In genomic region chr19:43502419-43502976, GRCh38 we compare ENCODE assay signal across 12 cellular contexts. TPM values are rescaled to one million over a fixed set of nuclear protein-coding genes. Genes with fewer than 3 reads are reported as not detected.
A peak's percentile ranks its signal among the peaks of the same experiment; 100 is the strongest.
DNase-seq lines count a peak whose midpoint lies in the region; ATAC-seq, FAIRE-seq and TF ChIP-seq lines count a peak whose summit lies in the region.
"Had no signal": no experiment of that assay in that cellular context is flagged by ENCODE, and none has a peak within 500 bp of the region (broad histone marks: within the 10 kb centered on the region; RNA-seq: fewer than 3 reads in every experiment).

No MANE protein-coding gene starts in this region.

- intact Hi-C loops in uterus (cut with DNase I; ENCODE audit: low total_unique reads), result no loop called here

- H4K20me1 ChIP-seq in BLaER1, result 0 out of 2 replicates have a peak, but pooled peaks cover 5% of the 10 kb centered on the region
- no peaks in the 10 kb centered on the region for H4K20me1 ChIP-seq in GM23338 (replicated peaks; ENCODE audit: insufficient read depth)

- peaks cover 22% of the 10 kb centered on the region for H3K36me3 ChIP-seq in BLaER1
- H3K36me3 ChIP-seq in GM23338 (ENCODE audit: insufficient read depth), result no peaks in the 10 kb centered on the region
- H3K36me3 ChIP-seq in liver (ENCODE audit: control insufficient read depth in 4 of 4, insufficient read depth in 3 of 4, low read depth in 1 of 4, low read length in 3 of 4), result no peaks in the 10 kb centered on the region
- H3K36me3 ChIP-seq in uterus, result no peaks in the 10 kb centered on the region

- H3K27me3 Mint-ChIP-seq in GM23338 (ENCODE audit: insufficient read depth, low read depth, poor library complexity), result peaks cover 33% of the 10 kb centered on the region
- H3K27me3 Mint-ChIP-seq in activated naive CD8-positive, alpha-beta T cell treated with anti-CD3 and anti-CD28 coated beads, Interleukin-2, amount 50 U/mL, for 24 hours, result no peaks in the 10 kb centered on the region

- DNase-seq in GM23338 (ENCODE audit: low spot score), result no peak
- DNase-seq in activated naive CD8-positive, alpha-beta T cell treated with anti-CD3 and anti-CD28 coated beads, Interleukin-2, amount 50 U/mL, for 24 hours, result no peak
- no peak for DNase-seq in uterus
- DNase-seq in SW480 (ENCODE audit: low spot score), result no peak
- DNase-seq in GM12892 (ENCODE audit: insufficient read length), result no peak
- DNase-seq: NCI-H1694; NK-92 treated with Interleukin-12 subunit alpha and Interleukin-12 subunit beta, amount 100 ng/mL, for 24 hours; stimulated activated CD4-positive, alpha-beta T cell treated with anti-CD3 and anti-CD28 coated beads, Interleukin-15, amount 100 ng/mL, for 24 hours had no signal

- 0 out of 2 replicates have a peak, but pooled peaks cover 5% of the 10 kb centered on the region for H3F3A ChIP-seq in GM23338 (replicated peaks; ENCODE audit: low read depth)

- TF ChIP-seq RAD21 in liver (IDR thresholded peaks at IDR 0.05), result no peak

- H3K36me3 Mint-ChIP-seq in GM23338 (ENCODE audit: low read depth), result no peaks in the 10 kb centered on the region; the same call in 2 of the 3 replicates
- peaks cover 5% of the 10 kb centered on the region for H3K36me3 Mint-ChIP-seq in activated naive CD8-positive, alpha-beta T cell treated with anti-CD3 and anti-CD28 coated beads, Interleukin-2, amount 50 U/mL, for 24 hours (ENCODE audit: low read depth)

- H3K4me3 Mint-ChIP-seq in GM23338, result peak overlapping the region; percentile 95
- H3K4me3 Mint-ChIP-seq in activated naive CD8-positive, alpha-beta T cell treated with anti-CD3 and anti-CD28 coated beads, Interleukin-2, amount 50 U/mL, for 24 hours, result peak overlapping the region; percentile 91

- H3K9me2 ChIP-seq in GM23338 (ENCODE audit: insufficient read depth), result no peaks in the 10 kb centered on the region

- H3K27me3 ChIP-seq in BLaER1 (no peaks in the 10 kb centered on the region), GM23338 (ENCODE audit: insufficient read depth) (peaks cover 23% of the 10 kb centered on the region), liver (ENCODE audit: control insufficient read depth in 4 of 4, insufficient read depth in 4 of 4, low read length in 3 of 4) (no peaks in the 10 kb centered on the region), uterus (no peaks in the 10 kb centered on the region)

- no peak for FAIRE-seq in GM12892 (lab: Jason Lieb, UNC)
- FAIRE-seq: endometrium had no signal

- TF ChIP-seq CTCF in GM23338 (conservative IDR thresholded peaks at IDR 0.05; ENCODE audit: low read depth in 2 of 2), result 0 out of 4 replicates have a peak, but pooled peaks of 1 of the 2 experiments have one; percentile 8
- no peak for TF ChIP-seq CTCF in liver (IDR thresholded peaks at IDR 0.05; ENCODE audit: low read depth, low read length, missing input control)
- TF ChIP-seq CTCF in uterus (IDR thresholded peaks at IDR 0.05), result no peak

- 90% methylated on average over 23 of the region's 23 CpGs for WGBS in liver

- H3K9ac ChIP-seq in BLaER1 (peak overlapping the region; percentile 89; the same call in 1 of the 2 replicates), liver (ENCODE audit: low read depth in 1 of 2, low read length in 2 of 2) (peak overlapping the region in 1 of 2 donors; percentile 62)

- H3K4me2 ChIP-seq in BLaER1, result peak overlapping the region; percentile 96
- H3K4me2 ChIP-seq in GM23338, result peak overlapping the region; percentile 99

- ATAC-seq in GM23338 (no peak), GM19023 (IDR thresholded peaks at IDR 0.05; ENCODE audit: unreplicated experiment) (no peak)
- no peak for ATAC-seq in activated naive CD8-positive, alpha-beta T cell treated with anti-CD3 and anti-CD28 coated beads, Interleukin-2, amount 50 U/mL, for 24 hours

- H3K9me3 ChIP-seq in BLaER1 (no peaks in the 10 kb centered on the region), liver (ENCODE audit: control insufficient read depth in 4 of 4, low read length in 3 of 4) (no peaks in the 10 kb centered on the region), uterus (no peaks in the 10 kb centered on the region)

- H2AFZ ChIP-seq in GM23338, result no peak overlapping the region

- H3K27ac ChIP-seq in BLaER1 (no peak overlapping the region), GM23338 (ENCODE audit: low read depth) (no peak overlapping the region), liver (ENCODE audit: low read depth in 1 of 2, low read length in 2 of 2) (peak overlapping the region; percentile 91 to 95), uterus (no peak overlapping the region)

- H3K4me3 ChIP-seq in BLaER1, result no peak overlapping the region
- H3K4me3 ChIP-seq in GM23338, result peak overlapping the region; percentile 97
- H3K4me3 ChIP-seq in liver (ENCODE audit: low read depth in 1 of 3, low read length in 3 of 3), result peak overlapping the region in 2 of 3 donors; percentile 80 to 93
- peak overlapping the region in 1 of 2 donors; percentile 93 for H3K4me3 ChIP-seq in uterus

- H3K27ac Mint-ChIP-seq in GM23338, result no peak overlapping the region
- no peak overlapping the region for H3K27ac Mint-ChIP-seq in activated naive CD8-positive, alpha-beta T cell treated with anti-CD3 and anti-CD28 coated beads, Interleukin-2, amount 50 U/mL, for 24 hours

- H3K4me1 Mint-ChIP-seq in GM23338, result peaks cover 22% of the 10 kb centered on the region
- peaks cover 24% of the 10 kb centered on the region for H3K4me1 Mint-ChIP-seq in activated naive CD8-positive, alpha-beta T cell treated with anti-CD3 and anti-CD28 coated beads, Interleukin-2, amount 50 U/mL, for 24 hours

- peaks cover 31% of the 10 kb centered on the region for H3K4me1 ChIP-seq in BLaER1
- peaks cover 12% of the 10 kb centered on the region; the same call in 1 of the 2 replicates for H3K4me1 ChIP-seq in GM23338 (ENCODE audit: insufficient read depth)
- H3K4me1 ChIP-seq in liver (ENCODE audit: control insufficient read depth in 4 of 4, insufficient read depth in 4 of 4, low read length in 3 of 4), result peaks cover 17 to 57% (median 36%) of the 10 kb centered on the region in 4 donors
- H3K4me1 ChIP-seq in uterus, result no peaks in the 10 kb centered on the region

- H3K9me3 Mint-ChIP-seq in GM23338, result peaks cover 4% of the 10 kb centered on the region; the same call in 1 of the 3 replicates
- no peaks in the 10 kb centered on the region for H3K9me3 Mint-ChIP-seq in activated naive CD8-positive, alpha-beta T cell treated with anti-CD3 and anti-CD28 coated beads, Interleukin-2, amount 50 U/mL, for 24 hours

- TF ChIP-seq POLR2A in uterus (IDR thresholded peaks at IDR 0.05) (no peak), GM12892 (IDR thresholded peaks at IDR 0.05; ENCODE audit: low read depth, low read length) (no peak)

- H3K79me2 ChIP-seq in GM23338 (replicated peaks; ENCODE audit: insufficient read depth), result no peaks in the 10 kb centered on the region

TF ChIP-seq in GM23338, 12 proteins besides CTCF, POLR2A, EP300 and RAD21 (continues in another document):
- no peak for TF ChIP-seq STAT1 (IDR thresholded peaks at IDR 0.05; ENCODE audit: unreplicated experiment)
- TF ChIP-seq NANOG (IDR thresholded peaks at IDR 0.05; ENCODE audit: borderline replicate concordance), result no peak
- no peak for TF ChIP-seq JUNB (IDR thresholded peaks at IDR 0.05; ENCODE audit: unreplicated experiment)
- TF ChIP-seq EZH2phosphoT487 (IDR thresholded peaks at IDR 0.05; ENCODE audit: unreplicated experiment), result no peak

TF ChIP-seq in liver, 16 proteins besides CTCF, POLR2A, EP300 and RAD21 (continues in another document):
- TF ChIP-seq, protein P1, sequence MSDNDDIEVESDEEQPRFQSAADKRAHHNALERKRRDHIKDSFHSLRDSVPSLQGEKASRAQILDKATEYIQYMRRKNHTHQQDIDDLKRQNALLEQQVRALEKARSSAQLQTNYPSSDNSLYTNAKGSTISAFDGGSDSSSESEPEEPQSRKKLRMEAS (IDR thresholded peaks at IDR 0.05), result no peak
- TF ChIP-seq NR2F2 (IDR thresholded peaks at IDR 0.05), result no peak
- TF ChIP-seq FOXA1 (IDR thresholded peaks at IDR 0.05), result no peak
- TF ChIP-seq, protein P2, sequence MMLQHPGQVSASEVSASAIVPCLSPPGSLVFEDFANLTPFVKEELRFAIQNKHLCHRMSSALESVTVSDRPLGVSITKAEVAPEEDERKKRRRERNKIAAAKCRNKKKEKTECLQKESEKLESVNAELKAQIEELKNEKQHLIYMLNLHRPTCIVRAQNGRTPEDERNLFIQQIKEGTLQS (IDR thresholded peaks at IDR 0.05), result no peak
- no peak for TF ChIP-seq EGR1 (IDR thresholded peaks at IDR 0.05; ENCODE audit: low read depth in 2 of 2)
- TF ChIP-seq JUND (IDR thresholded peaks at IDR 0.05), result no peak
- no peak for TF ChIP-seq FOXA2 (IDR thresholded peaks at IDR 0.05)
- TF ChIP-seq SP1 (IDR thresholded peaks at IDR 0.05), result no peak
- TF ChIP-seq GABPA (IDR thresholded peaks at IDR 0.05 in 1 of 2, conservative IDR thresholded peaks at IDR 0.05 in 1 of 2), result no peak
- TF ChIP-seq TAF1 (conservative IDR thresholded peaks at IDR 0.05), result no peak
- TF ChIP-seq HNF4G (IDR thresholded peaks at IDR 0.05), result no peak
- TF ChIP-seq HNF4A (conservative IDR thresholded peaks at IDR 0.05), result no peak

RNA-seq across cellular contexts. Expression of gene PHLDB3, which starts 2.0 kb away (rescaled TPM):
- total RNA-seq in GM23338 (2014; rRNA removed; shearing (Covaris generic)), result 10.2 and 15.4 TPM in 2 replicates
- polyA plus RNA-seq in GM23338 (2016; fragmentation: Nextera tagmentation; extraction: Ambion mirVana), result 6.3 and 8.4 TPM in 2 replicates
- total RNA-seq in liver, result 10 to 100 TPM; 10.6 to 18.2 TPM
- polyA plus RNA-seq in liver, result 10 to 100 TPM; 10.7 to 12.7 TPM
- 10 to 100 TPM in 2 of 4 donors, under 1 TPM in 2; 0.51 to 27.1 (median 6.1) TPM for total RNA-seq in uterus
- polyA plus RNA-seq in GM12892 (2012; ENCODE audit: missing spikeins), result 5.4 TPM

RNA-seq across cellular contexts. Expression of gene ETHE1, which starts 24.5 kb away (rescaled TPM):
- 23.2 and 25.5 TPM in 2 replicates for total RNA-seq in GM23338 (2014; rRNA removed; shearing (Covaris generic))
- polyA plus RNA-seq in GM23338 (2016; fragmentation: Nextera tagmentation; extraction: Ambion mirVana) (8.9 and 11.1 TPM in 2 replicates), liver (10 to 100 TPM; 34.0 to 45.1 TPM)
- total RNA-seq in liver (10 to 100 TPM; 30.4 to 35.0 TPM), uterus (10 to 100 TPM in 2 of 4 donors, 1 to 10 TPM in 1, under 1 TPM in 1; 0.77 to 29.0 (median 12.5) TPM)
- polyA plus RNA-seq in GM12892 (2012; ENCODE audit: missing spikeins), result 38.9 TPM

RNA-seq across cellular contexts. Expression of gene ZNF575, which starts 30.5 kb away (rescaled TPM):
- 0.10 TPM in 1 of 2 replicates, not detected in the other for total RNA-seq in GM23338 (2014; rRNA removed; shearing (Covaris generic))
- polyA plus RNA-seq in GM23338 (2016; fragmentation: Nextera tagmentation; extraction: Ambion mirVana) (0.42 and 0.65 TPM in 2 replicates), liver (1 to 10 TPM in 1 of 2 donors, under 1 TPM in 1; 0.88 to 1.0 TPM)
- total RNA-seq in liver (under 1 TPM; 0.08 to 0.09 TPM), uterus (1 to 10 TPM in 1 of 4 donors, under 1 TPM in 1, not detected in 2; 0.21 to 2.8 TPM)
- polyA plus RNA-seq in GM12892 (2012; ENCODE audit: missing spikeins), result 0.85 TPM

RNA-seq across cellular contexts. Expression of gene LYPD3, which starts 37.1 kb away (rescaled TPM):
- total RNA-seq in GM23338 (2014; rRNA removed; shearing (Covaris generic)), result 3.0 and 3.3 TPM in 2 replicates
- polyA plus RNA-seq in GM23338 (2016; fragmentation: Nextera tagmentation; extraction: Ambion mirVana) (4.1 and 4.6 TPM in 2 replicates), liver (under 1 TPM; 0.26 to 0.38 TPM)
- total RNA-seq in liver (under 1 TPM; 0.08 to 0.09 TPM), uterus (1 to 10 TPM in 1 of 4 donors, under 1 TPM in 1, not detected in 2; 0.28 to 2.4 TPM)
- polyA plus RNA-seq in GM12892 (2012; ENCODE audit: missing spikeins), result 0.15 TPM

Comparison
In these comparisons a context has a peak if more than half of its experiments do, and no peak if none do; other contexts are left out.
1. H3K27ac ChIP-seq: peak in liver (2 of 2); none in BLaER1 (single experiment), GM23338 (single experiment) and uterus (0 of 2).